ENCODE assay signal across 8 cellular contexts in genomic region chr3:14921034-14921616, GRCh38. TPM values are rescaled to one million over a fixed set of nuclear protein-coding genes. Genes with fewer than 3 reads are reported as not detected.
A peak's percentile ranks its signal among the peaks of the same experiment; 100 is the strongest.
DNase-seq lines count a peak whose midpoint lies in the region; ATAC-seq and TF ChIP-seq lines count a peak whose summit lies in the region.

No MANE protein-coding gene starts in this region.

- H3K36me3 Mint-ChIP-seq in CD14-positive monocyte = no peaks in the 10 kb centered on the region
- H3K36me3 Mint-ChIP-seq in naive B cell = no peaks in the 10 kb centered on the region

- DNase-seq in CD14-positive monocyte (ENCODE audit: low spot score) = peak; percentile 76
- peak; percentile 92 for DNase-seq in HuH-7.5 (ENCODE audit: low spot score)
- DNase-seq in OCI-M1 (lab: John Stamatoyannopoulos, UW) = peak; percentile 88
- peak; percentile 71 for DNase-seq in activated T-cell treated with anti-CD3 and anti-CD28 coated beads for 24 hours (ENCODE audit: low read depth)
- DNase-seq in naive B cell = peak; percentile 66
- peak; percentile 59 for DNase-seq in stimulated activated CD8-positive, alpha-beta memory T cell treated with anti-CD3 and anti-CD28 coated beads, Interleukin-7, amount 100 ng/mL, for 24 hours (ENCODE audit: low read depth)

- no peak overlapping the region for H3K4me3 Mint-ChIP-seq in CD14-positive monocyte
- H3K4me3 Mint-ChIP-seq in naive B cell = no peak overlapping the region

- H3K27ac Mint-ChIP-seq in CD14-positive monocyte (no peak overlapping the region), naive B cell (no peak overlapping the region)

- intact Hi-C loops in CD14-positive monocyte (cut with micrococcal nuclease) = loop anchor here (2.0 to 10.0 kb wide), 4 partner anchors 126 to 288 kb away; no protein-coding TSS in a partner anchor

- H3K4me1 Mint-ChIP-seq in CD14-positive monocyte (no peaks in the 10 kb centered on the region), naive B cell (peaks cover 0 to 2% (median 0%) of the 10 kb centered on the region in 3 donors)

- H3K27me3 Mint-ChIP-seq in CD14-positive monocyte (ENCODE audit: low read depth in 3 of 3) = peaks cover 0 to 6% (median 2%) of the 10 kb centered on the region in 3 donors
- peaks cover 0 to 12% (median 0%) of the 10 kb centered on the region in 3 donors for H3K27me3 Mint-ChIP-seq in naive B cell

- H3K9me3 Mint-ChIP-seq in CD14-positive monocyte (no peaks in the 10 kb centered on the region), naive B cell (no peaks in the 10 kb centered on the region)

- TF ChIP-seq CTCF in CD14-positive monocyte (IDR thresholded peaks at IDR 0.05) = peak; percentile 99

- ATAC-seq in GM19397 (IDR thresholded peaks at IDR 0.05; ENCODE audit: unreplicated experiment) = peak; percentile 77
- ATAC-seq in esophagus mucosa = peak; percentile 95
- ATAC-seq in naive B cell (ENCODE audit: low read depth in 2 of 2) = peak; percentile 84 to 92

RNA-seq across cellular contexts. Expression of gene NR2C2, which starts 26.3 kb away (rescaled TPM):
- 1 to 10 TPM; 3.4 to 3.8 TPM for polyA plus RNA-seq in CD14-positive monocyte
- total RNA-seq in esophagus mucosa = 19.2 TPM
- 10 to 100 TPM in 5 of 6 donors, under 1 TPM in 1; 0.49 to 19.8 (median 13.1) TPM for polyA plus RNA-seq in naive B cell (ENCODE audit: low read depth in 6 of 6)

Comparison
In these comparisons a context has a peak if more than half of its experiments do, and no peak if none do; other contexts are left out.
1. Peak in every context shown above with its lines: DNase-seq and ATAC-seq.